ENCODE assay signal across 1 cellular context in the genomic region with DNA sequence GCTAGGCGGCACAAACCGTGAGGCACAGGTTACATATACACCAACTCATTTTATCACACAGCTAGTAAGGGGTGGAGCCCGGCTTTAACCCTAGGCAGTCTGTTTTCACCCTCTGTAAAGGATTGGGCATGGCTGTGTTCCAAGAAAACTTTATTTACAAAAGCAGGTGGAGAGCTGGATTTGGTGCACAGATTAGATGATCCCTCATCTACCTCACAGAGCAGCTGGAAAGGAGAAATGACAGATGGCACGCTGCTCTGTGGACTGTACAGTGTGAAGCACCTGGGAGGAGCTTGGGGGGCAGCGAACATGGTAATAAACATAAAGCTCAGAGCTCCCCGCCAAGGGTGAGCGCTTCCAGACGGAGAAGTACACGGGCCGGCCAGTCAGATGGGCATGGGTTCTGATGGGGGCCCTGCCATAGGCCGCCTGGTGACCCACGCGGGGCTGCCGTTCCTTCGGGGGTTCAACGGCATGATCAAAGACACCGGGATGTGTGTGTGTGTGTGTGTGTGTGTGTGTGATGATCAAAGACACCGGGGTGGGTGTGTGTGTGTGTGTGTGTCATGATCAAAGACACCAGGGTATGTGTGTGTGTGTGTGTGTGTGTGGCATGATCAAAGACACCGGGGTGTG.
A peak's percentile ranks its signal among the peaks of the same experiment; 100 is the strongest.
TF ChIP-seq lines count a peak whose summit lies in the region.

No MANE protein-coding gene starts in this region.

TF ChIP-seq in HepG2, 621 proteins besides CTCF, POLR2A, EP300 and RAD21 (continued from another document and continues in another):
- TF ChIP-seq, protein P1, sequence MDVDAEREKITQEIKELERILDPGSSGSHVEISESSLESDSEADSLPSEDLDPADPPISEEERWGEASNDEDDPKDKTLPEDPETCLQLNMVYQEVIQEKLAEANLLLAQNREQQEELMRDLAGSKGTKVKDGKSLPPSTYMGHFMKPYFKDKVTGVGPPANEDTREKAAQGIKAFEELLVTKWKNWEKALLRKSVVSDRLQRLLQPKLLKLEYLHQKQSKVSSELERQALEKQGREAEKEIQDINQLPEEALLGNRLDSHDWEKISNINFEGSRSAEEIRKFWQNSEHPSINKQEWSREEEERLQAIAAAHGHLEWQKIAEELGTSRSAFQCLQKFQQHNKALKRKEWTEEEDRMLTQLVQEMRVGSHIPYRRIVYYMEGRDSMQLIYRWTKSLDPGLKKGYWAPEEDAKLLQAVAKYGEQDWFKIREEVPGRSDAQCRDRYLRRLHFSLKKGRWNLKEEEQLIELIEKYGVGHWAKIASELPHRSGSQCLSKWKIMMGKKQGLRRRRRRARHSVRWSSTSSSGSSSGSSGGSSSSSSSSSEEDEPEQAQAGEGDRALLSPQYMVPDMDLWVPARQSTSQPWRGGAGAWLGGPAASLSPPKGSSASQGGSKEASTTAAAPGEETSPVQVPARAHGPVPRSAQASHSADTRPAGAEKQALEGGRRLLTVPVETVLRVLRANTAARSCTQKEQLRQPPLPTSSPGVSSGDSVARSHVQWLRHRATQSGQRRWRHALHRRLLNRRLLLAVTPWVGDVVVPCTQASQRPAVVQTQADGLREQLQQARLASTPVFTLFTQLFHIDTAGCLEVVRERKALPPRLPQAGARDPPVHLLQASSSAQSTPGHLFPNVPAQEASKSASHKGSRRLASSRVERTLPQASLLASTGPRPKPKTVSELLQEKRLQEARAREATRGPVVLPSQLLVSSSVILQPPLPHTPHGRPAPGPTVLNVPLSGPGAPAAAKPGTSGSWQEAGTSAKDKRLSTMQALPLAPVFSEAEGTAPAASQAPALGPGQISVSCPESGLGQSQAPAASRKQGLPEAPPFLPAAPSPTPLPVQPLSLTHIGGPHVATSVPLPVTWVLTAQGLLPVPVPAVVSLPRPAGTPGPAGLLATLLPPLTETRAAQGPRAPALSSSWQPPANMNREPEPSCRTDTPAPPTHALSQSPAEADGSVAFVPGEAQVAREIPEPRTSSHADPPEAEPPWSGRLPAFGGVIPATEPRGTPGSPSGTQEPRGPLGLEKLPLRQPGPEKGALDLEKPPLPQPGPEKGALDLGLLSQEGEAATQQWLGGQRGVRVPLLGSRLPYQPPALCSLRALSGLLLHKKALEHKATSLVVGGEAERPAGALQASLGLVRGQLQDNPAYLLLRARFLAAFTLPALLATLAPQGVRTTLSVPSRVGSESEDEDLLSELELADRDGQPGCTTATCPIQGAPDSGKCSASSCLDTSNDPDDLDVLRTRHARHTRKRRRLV (CRISPR knock-in tag; IDR thresholded peaks at IDR 0.05) = no peak
- no peak for TF ChIP-seq RELA (CRISPR knock-in tag; IDR thresholded peaks at IDR 0.05)
- no peak for TF ChIP-seq HNF1A (IDR thresholded peaks at IDR 0.05; ENCODE audit: low read depth)
- TF ChIP-seq HNF1A (CRISPR knock-in tag; IDR thresholded peaks at IDR 0.05; ENCODE audit: borderline replicate concordance) = no peak
- no peak for TF ChIP-seq IRF2 (CRISPR knock-in tag; IDR thresholded peaks at IDR 0.05)
- TF ChIP-seq TRIM22 (IDR thresholded peaks at IDR 0.05) = no peak
- peak; percentile 1; the same call in 1 of the 2 replicates for TF ChIP-seq UBTF (CRISPR knock-in tag; IDR thresholded peaks at IDR 0.05)
- TF ChIP-seq JUNB (CRISPR knock-in tag; IDR thresholded peaks at IDR 0.05; ENCODE audit: borderline replicate concordance) = no peak
- TF ChIP-seq NBN (conservative IDR thresholded peaks at IDR 0.05) = no peak
- TF ChIP-seq, protein P2, sequence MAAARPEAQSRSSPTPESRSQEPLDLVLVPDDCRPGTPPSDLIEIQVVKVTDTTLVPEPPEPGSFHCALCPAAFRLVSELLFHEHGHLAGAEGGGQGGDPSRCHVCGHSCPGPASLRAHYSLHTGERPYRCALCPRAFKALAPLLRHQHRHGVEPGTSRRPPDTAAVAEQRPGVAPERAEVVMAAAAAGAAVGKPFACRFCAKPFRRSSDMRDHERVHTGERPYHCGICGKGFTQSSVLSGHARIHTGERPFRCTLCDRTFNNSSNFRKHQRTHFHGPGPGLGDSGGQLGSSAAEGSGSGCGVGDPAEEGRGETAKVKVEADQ (CRISPR knock-in tag; IDR thresholded peaks at IDR 0.05; ENCODE audit: borderline replicate concordance) = 0 out of 2 replicates have a peak, but pooled peaks have one; percentile 30
- no peak for TF ChIP-seq ZNF546 (CRISPR knock-in tag; conservative IDR thresholded peaks at IDR 0.05)
- TF ChIP-seq ZNF230 (CRISPR knock-in tag; IDR thresholded peaks at IDR 0.05) = no peak
- TF ChIP-seq NR0B2 (CRISPR knock-in tag; IDR thresholded peaks at IDR 0.05) = no peak
- TF ChIP-seq, protein P3, sequence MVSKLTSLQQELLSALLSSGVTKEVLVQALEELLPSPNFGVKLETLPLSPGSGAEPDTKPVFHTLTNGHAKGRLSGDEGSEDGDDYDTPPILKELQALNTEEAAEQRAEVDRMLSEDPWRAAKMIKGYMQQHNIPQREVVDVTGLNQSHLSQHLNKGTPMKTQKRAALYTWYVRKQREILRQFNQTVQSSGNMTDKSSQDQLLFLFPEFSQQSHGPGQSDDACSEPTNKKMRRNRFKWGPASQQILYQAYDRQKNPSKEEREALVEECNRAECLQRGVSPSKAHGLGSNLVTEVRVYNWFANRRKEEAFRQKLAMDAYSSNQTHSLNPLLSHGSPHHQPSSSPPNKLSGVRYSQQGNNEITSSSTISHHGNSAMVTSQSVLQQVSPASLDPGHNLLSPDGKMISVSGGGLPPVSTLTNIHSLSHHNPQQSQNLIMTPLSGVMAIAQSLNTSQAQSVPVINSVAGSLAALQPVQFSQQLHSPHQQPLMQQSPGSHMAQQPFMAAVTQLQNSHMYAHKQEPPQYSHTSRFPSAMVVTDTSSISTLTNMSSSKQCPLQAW (CRISPR knock-in tag; IDR thresholded peaks at IDR 0.05) = peak; percentile 47; the same call in 1 of the 2 replicates
- peak; percentile 17; the same call in 1 of the 2 replicates for TF ChIP-seq KDM2A (CRISPR knock-in tag; IDR thresholded peaks at IDR 0.05; ENCODE audit: borderline replicate concordance, low read depth)
- TF ChIP-seq PHF8 (CRISPR knock-in tag; IDR thresholded peaks at IDR 0.05) = no peak
- no peak for TF ChIP-seq DR1 (CRISPR knock-in tag; IDR thresholded peaks at IDR 0.05)
- TF ChIP-seq RFX5 (IDR thresholded peaks at IDR 0.05; ENCODE audit: low read depth, low read length) = no peak
- no peak for TF ChIP-seq ZSCAN20 (CRISPR knock-in tag; IDR thresholded peaks at IDR 0.05; ENCODE audit: borderline replicate concordance)
- no peak for TF ChIP-seq ZNF543 (CRISPR knock-in tag; IDR thresholded peaks at IDR 0.05)
- no peak for TF ChIP-seq ZNF3 (CRISPR knock-in tag; IDR thresholded peaks at IDR 0.05)
- TF ChIP-seq, protein P4, sequence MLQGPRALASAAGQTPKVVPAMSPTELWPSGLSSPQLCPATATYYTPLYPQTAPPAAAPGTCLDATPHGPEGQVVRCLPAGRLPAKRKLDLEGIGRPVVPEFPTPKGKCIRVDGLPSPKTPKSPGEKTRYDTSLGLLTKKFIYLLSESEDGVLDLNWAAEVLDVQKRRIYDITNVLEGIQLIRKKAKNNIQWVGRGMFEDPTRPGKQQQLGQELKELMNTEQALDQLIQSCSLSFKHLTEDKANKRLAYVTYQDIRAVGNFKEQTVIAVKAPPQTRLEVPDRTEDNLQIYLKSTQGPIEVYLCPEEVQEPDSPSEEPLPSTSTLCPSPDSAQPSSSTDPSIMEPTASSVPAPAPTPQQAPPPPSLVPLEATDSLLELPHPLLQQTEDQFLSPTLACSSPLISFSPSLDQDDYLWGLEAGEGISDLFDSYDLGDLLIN (CRISPR knock-in tag; IDR thresholded peaks at IDR 0.05; ENCODE audit: borderline replicate concordance) = no peak
- TF ChIP-seq ZNF883 (CRISPR knock-in tag; IDR thresholded peaks at IDR 0.05; ENCODE audit: not compliant biosample characterization) = peak; percentile 51
- TF ChIP-seq ZBTB42 (CRISPR knock-in tag; IDR thresholded peaks at IDR 0.05) = no peak
- no peak for TF ChIP-seq ZNF572 (CRISPR knock-in tag; IDR thresholded peaks at IDR 0.05)
- no peak for TF ChIP-seq SMYD3 (CRISPR knock-in tag; IDR thresholded peaks at IDR 0.05)
- TF ChIP-seq SPEN (CRISPR knock-in tag; IDR thresholded peaks at IDR 0.05; ENCODE audit: low read depth) = no peak
- peak; percentile 46; the same call in 1 of the 2 replicates for TF ChIP-seq ZMYM4 (CRISPR knock-in tag; IDR thresholded peaks at IDR 0.05)
- no peak for TF ChIP-seq ZNF792 (CRISPR knock-in tag; IDR thresholded peaks at IDR 0.05)
- no peak for TF ChIP-seq NAIF1 (CRISPR knock-in tag; IDR thresholded peaks at IDR 0.05; ENCODE audit: borderline replicate concordance)
- peak; percentile 42; the same call in 1 of the 2 replicates for TF ChIP-seq PCBP1 (IDR thresholded peaks at IDR 0.05; ENCODE audit: borderline replicate concordance, low read depth, low read length)
- no peak for TF ChIP-seq THYN1 (CRISPR knock-in tag; IDR thresholded peaks at IDR 0.05; ENCODE audit: borderline replicate concordance, low read depth)
- no peak for TF ChIP-seq ZFP62 (CRISPR knock-in tag; IDR thresholded peaks at IDR 0.05)
- TF ChIP-seq FOXM1 (CRISPR knock-in tag; IDR thresholded peaks at IDR 0.05) = no peak
- no peak for TF ChIP-seq BORCS8-MEF2B (CRISPR knock-in tag; IDR thresholded peaks at IDR 0.05)
